In genomic region chr11:133082453-133082781, GRCh38 we compare ENCODE assay signal across 10 cellular contexts.
DNase-seq lines count a peak whose midpoint lies in the region; ATAC-seq and TF ChIP-seq lines count a peak whose summit lies in the region.
"Had no signal": no experiment of that assay in that cellular context is flagged by ENCODE, and none has a peak within 500 bp of the region (broad histone marks: within the 10 kb centered on the region; RNA-seq: fewer than 3 reads in every experiment).

No MANE protein-coding gene starts in this region.

- H3K9me3 Mint-ChIP-seq in CD14-positive monocyte = peaks cover 0 to 3% (median 0%) of the 10 kb centered on the region in 7 donors
- H3K9me3 Mint-ChIP-seq: activated T-cell treated with anti-CD3 and anti-CD28 coated beads, Interleukin-2, amount 50 U/mL, for 72 hours had no signal

- peak overlapping the region; percentile 27; the same call in 1 of the 2 replicates for H3K4me3 ChIP-seq in WERI-Rb-1 (ENCODE audit: low read depth, low read length)
- H3K4me3 ChIP-seq in lower lobe of right lung = no peak overlapping the region
- no peak overlapping the region for H3K4me3 ChIP-seq in OCI-LY7 (ENCODE audit: low read depth, low read length, poor library complexity, severe bottlenecking)

- peaks cover 14 to 44% (median 33%) of the 10 kb centered on the region in 3 donors for H3K27me3 Mint-ChIP-seq in CD14-positive monocyte (ENCODE audit: low read depth in 3 of 3)

- CTCF ChIA-PET in OCI-LY7 (lab: Charles Lee; ENCODE audit: unreplicated experiment) = no interaction called here

- H3K9me2 ChIP-seq in OCI-LY7 (ENCODE audit: insufficient read depth, low read length) = no peaks in the 10 kb centered on the region

- ATAC-seq in GM18519 (IDR thresholded peaks at IDR 0.05; ENCODE audit: low FRiP score, unreplicated experiment) (peak; percentile 15), lower lobe of right lung (no peak), GM18520 (IDR thresholded peaks at IDR 0.05; ENCODE audit: unreplicated experiment) (no peak)

- no peaks in the 10 kb centered on the region for H3K36me3 Mint-ChIP-seq in CD14-positive monocyte

- H3K36me3 ChIP-seq in WERI-Rb-1 = no peaks in the 10 kb centered on the region
- no peaks in the 10 kb centered on the region for H3K36me3 ChIP-seq in lower lobe of right lung
- H3K36me3 ChIP-seq in OCI-LY7 (ENCODE audit: insufficient read depth, low read length) = no peaks in the 10 kb centered on the region

- no TSS peak for BruUV-seq in OCI-LY7 (replicated peaks; lab: Mats Ljungman, UMichigan)

- H3K27ac ChIP-seq in WERI-Rb-1 (0 out of 2 replicates have a peak overlapping the region, but pooled peaks have one; percentile 54), lower lobe of right lung (no peak overlapping the region), OCI-LY7 (ENCODE audit: low read depth, low read length, poor library complexity, severe bottlenecking) (no peak overlapping the region)

- H3K27me3 ChIP-seq in WERI-Rb-1 (ENCODE audit: insufficient read depth, low read depth, severe bottlenecking) (peaks cover 18% of the 10 kb centered on the region), lower lobe of right lung (ENCODE audit: low read depth) (peaks cover 54% of the 10 kb centered on the region)

- H2AFZ ChIP-seq in OCI-LY7 (ENCODE audit: low read length) = no peak overlapping the region

- H3K79me2 ChIP-seq in OCI-LY7 (ENCODE audit: insufficient read depth, low read depth, low read length) = no peaks in the 10 kb centered on the region

- H3K4me1 ChIP-seq in lower lobe of right lung (no peaks in the 10 kb centered on the region), OCI-LY7 (ENCODE audit: insufficient read depth, low read length, poor library complexity, severe bottlenecking) (no peaks in the 10 kb centered on the region)

- no peak overlapping the region for H3K4me3 Mint-ChIP-seq in CD14-positive monocyte

- TF ChIP-seq CTCF in CD14-positive monocyte (IDR thresholded peaks at IDR 0.05) (no peak), WERI-Rb-1 (IDR thresholded peaks at IDR 0.05; ENCODE audit: low read depth, low read length) (no peak), lower lobe of right lung (IDR thresholded peaks at IDR 0.05) (no peak), OCI-LY7 (conservative IDR thresholded peaks at IDR 0.05; ENCODE audit: low read length) (no peak)

- no peak overlapping the region for H3K4me2 ChIP-seq in OCI-LY7 (ENCODE audit: low read length)

- peaks cover 3% of the 10 kb centered on the region for H3K4me1 Mint-ChIP-seq in CD14-positive monocyte

- DNase-seq in CD14-positive monocyte (ENCODE audit: low spot score) (peak; percentile 61), WERI-Rb-1 (peak; percentile 67), lower lobe of right lung (peak; percentile 60), OCI-LY7 (ENCODE audit: low spot score) (no peak), NCI-H510A treated with DMSO at 0.1 percent for 48 hours (lab: John Stamatoyannopoulos, UW) (no peak)
- DNase-seq: NCI-H2029 treated with DMSO at 0.1 percent for 48 hours, SW 1271 had no signal

- H3K27ac Mint-ChIP-seq in CD14-positive monocyte = no peak overlapping the region
- H3K27ac Mint-ChIP-seq: activated T-cell treated with anti-CD3 and anti-CD28 coated beads, Interleukin-2, amount 50 U/mL, for 72 hours had no signal

- intact Hi-C loops in CD14-positive monocyte (cut with micrococcal nuclease) (no loop called here), lower lobe of right lung (cut with DNase I) (no loop called here), OCI-LY7 (cut with micrococcal nuclease; ENCODE audit: unreplicated experiment) (no loop called here)

- POLR2A ChIA-PET in OCI-LY7 (lab: Charles Lee) = no interaction called here

- H3K9me3 ChIP-seq in WERI-Rb-1 (ENCODE audit: severe bottlenecking) (no peaks in the 10 kb centered on the region), lower lobe of right lung (no peaks in the 10 kb centered on the region), OCI-LY7 (ENCODE audit: low read length) (no peaks in the 10 kb centered on the region)

- H4K20me1 ChIP-seq in OCI-LY7 (ENCODE audit: insufficient read depth, low read length) = no peaks in the 10 kb centered on the region

Comparison
In these comparisons a context has a peak if more than half of its experiments do, and no peak if none do; other contexts are left out.
1. DNase-seq: peak in CD14-positive monocyte (single experiment), WERI-Rb-1 (single experiment) and lower lobe of right lung (single experiment); none in OCI-LY7 (single experiment) and NCI-H510A treated with DMSO at 0.1 percent for 48 hours (single experiment).